In genomic region chrX:1464282-1465131, GRCh38 we compare ENCODE assay signal across 11 cellular contexts. TPM values are rescaled to one million over a fixed set of nuclear protein-coding genes. Genes with fewer than 3 reads are reported as not detected.
DNase-seq lines count a peak whose midpoint lies in the region; ATAC-seq lines count a peak whose summit lies in the region.
"Had no signal": no experiment of that assay in that cellular context is flagged by ENCODE, and none has a peak within 500 bp of the region (broad histone marks: within the 10 kb centered on the region; RNA-seq: fewer than 3 reads in every experiment).

No MANE protein-coding gene starts in this region.

- H3K27ac Mint-ChIP-seq in activated CD4-positive, alpha-beta memory T cell treated with anti-CD3 and anti-CD28 coated beads, Interleukin-2, amount 10 ng/mL, durations not matched to agents 7 days and 5 days: peak overlapping the region; percentile 92
- peak overlapping the region; percentile 96 to 99 for H3K27ac Mint-ChIP-seq in effector memory CD8-positive, alpha-beta T cell
- H3K27ac Mint-ChIP-seq in stimulated activated naive CD8-positive, alpha-beta T cell treated with anti-CD3 and anti-CD28 coated beads, Interleukin-15, amount 100 ng/mL, for 72 hours: peak overlapping the region; percentile 37 to 74
- H3K27ac Mint-ChIP-seq: mesothelial cell of epicardium had no signal

- peak; percentile 3 for ATAC-seq in effector memory CD8-positive, alpha-beta T cell (replicated peaks)
- no peak for ATAC-seq in stimulated activated naive CD8-positive, alpha-beta T cell treated with anti-CD3 and anti-CD28 coated beads, Interleukin-15, amount 100 ng/mL, for 72 hours
- ATAC-seq in HG03342 (IDR thresholded peaks at IDR 0.05; ENCODE audit: unreplicated experiment): no peak

- H3K36me3 Mint-ChIP-seq in activated CD4-positive, alpha-beta memory T cell treated with anti-CD3 and anti-CD28 coated beads, Interleukin-2, amount 10 ng/mL, durations not matched to agents 7 days and 5 days (ENCODE audit: low read depth): peaks cover 62% of the 10 kb centered on the region
- H3K36me3 Mint-ChIP-seq in effector memory CD8-positive, alpha-beta T cell (ENCODE audit: insufficient read depth): peaks cover 70% of the 10 kb centered on the region
- H3K36me3 Mint-ChIP-seq: mesothelial cell of epicardium had no signal

- DNase-seq in activated naive CD4-positive, alpha-beta T cell treated with Interleukin-2 at 50 U/mL for 16 hours: peak; percentile 35
- no peak for DNase-seq in activated naive CD4-positive, alpha-beta T cell (lab: John Stamatoyannopoulos, UW)
- peak; percentile 68 for DNase-seq in activated CD4-positive, alpha-beta memory T cell treated with anti-CD3 and anti-CD28 coated beads, Interleukin-2, amount 10 ng/mL, durations not matched to agents 7 days and 5 days
- peak; percentile 37 to 56 (median 44) for DNase-seq in effector memory CD8-positive, alpha-beta T cell
- DNase-seq in stimulated activated naive CD8-positive, alpha-beta T cell treated with anti-CD3 and anti-CD28 coated beads, Interleukin-15, amount 100 ng/mL, for 72 hours: peak in 1 of 2 donors; percentile 56
- DNase-seq in HK-2 (ENCODE audit: unreplicated experiment): no peak
- no peak for DNase-seq in NCI-H1048 (lab: John Stamatoyannopoulos, UW)
- DNase-seq: esophagus squamous epithelium, NCI-H510A treated with DMSO at 0.1 percent for 48 hours had no signal

- peak overlapping the region; percentile 85 for H3K4me3 Mint-ChIP-seq in activated CD4-positive, alpha-beta memory T cell treated with anti-CD3 and anti-CD28 coated beads, Interleukin-2, amount 10 ng/mL, durations not matched to agents 7 days and 5 days
- H3K4me3 Mint-ChIP-seq in effector memory CD8-positive, alpha-beta T cell: peak overlapping the region; percentile 91 to 95
- H3K4me3 Mint-ChIP-seq in stimulated activated naive CD8-positive, alpha-beta T cell treated with anti-CD3 and anti-CD28 coated beads, Interleukin-15, amount 100 ng/mL, for 72 hours: peak overlapping the region; percentile 67 to 78
- H3K4me3 Mint-ChIP-seq: mesothelial cell of epicardium had no signal

- CTCF ChIA-PET in activated CD4-positive, alpha-beta memory T cell treated with anti-CD3 and anti-CD28 coated beads, Interleukin-2, amount 10 ng/mL, durations not matched to agents 7 days and 5 days (lab: Charles Lee): no interaction called here

- POLR2A ChIA-PET in activated CD4-positive, alpha-beta memory T cell treated with anti-CD3 and anti-CD28 coated beads, Interleukin-2, amount 10 ng/mL, durations not matched to agents 7 days and 5 days (lab: Charles Lee): no interaction called here

- H3K4me1 Mint-ChIP-seq in activated CD4-positive, alpha-beta memory T cell treated with anti-CD3 and anti-CD28 coated beads, Interleukin-2, amount 10 ng/mL, durations not matched to agents 7 days and 5 days: peaks cover 78% of the 10 kb centered on the region
- H3K4me1 Mint-ChIP-seq in effector memory CD8-positive, alpha-beta T cell (ENCODE audit: low read depth in 2 of 2): peaks cover 56 to 73% of the 10 kb centered on the region in 2 donors
- peaks cover 73% of the 10 kb centered on the region for H3K4me1 Mint-ChIP-seq in stimulated activated naive CD8-positive, alpha-beta T cell treated with anti-CD3 and anti-CD28 coated beads, Interleukin-15, amount 100 ng/mL, for 72 hours
- H3K4me1 Mint-ChIP-seq: mesothelial cell of epicardium had no signal

- no peaks in the 10 kb centered on the region for H3K27me3 Mint-ChIP-seq in activated CD4-positive, alpha-beta memory T cell treated with anti-CD3 and anti-CD28 coated beads, Interleukin-2, amount 10 ng/mL, durations not matched to agents 7 days and 5 days
- no peaks in the 10 kb centered on the region for H3K27me3 Mint-ChIP-seq in effector memory CD8-positive, alpha-beta T cell
- no peaks in the 10 kb centered on the region for H3K27me3 Mint-ChIP-seq in stimulated activated naive CD8-positive, alpha-beta T cell treated with anti-CD3 and anti-CD28 coated beads, Interleukin-15, amount 100 ng/mL, for 72 hours

- no peaks in the 10 kb centered on the region for H3K9me3 Mint-ChIP-seq in activated CD4-positive, alpha-beta memory T cell treated with anti-CD3 and anti-CD28 coated beads, Interleukin-2, amount 10 ng/mL, durations not matched to agents 7 days and 5 days
- H3K9me3 Mint-ChIP-seq in effector memory CD8-positive, alpha-beta T cell: no peaks in the 10 kb centered on the region
- no peaks in the 10 kb centered on the region for H3K9me3 Mint-ChIP-seq in stimulated activated naive CD8-positive, alpha-beta T cell treated with anti-CD3 and anti-CD28 coated beads, Interleukin-15, amount 100 ng/mL, for 72 hours
- H3K9me3 Mint-ChIP-seq: mesothelial cell of epicardium had no signal

RNA-seq across cellular contexts. Expression of gene ASMTL, which starts 11.8 kb away (rescaled TPM):
- total RNA-seq in activated CD4-positive, alpha-beta memory T cell treated with anti-CD3 and anti-CD28 coated beads, Interleukin-2, amount 10 ng/mL, durations not matched to agents 7 days and 5 days: 10 to 100 TPM; 62.2 to 63.3 TPM

Comparison
In these comparisons a context has a peak if more than half of its experiments do, and no peak if none do; other contexts are left out.
1. DNase-seq: peak in activated naive CD4-positive, alpha-beta T cell treated with Interleukin-2 at 50 U/mL for 16 hours (single experiment), activated CD4-positive, alpha-beta memory T cell treated with anti-CD3 and anti-CD28 coated beads, Interleukin-2, amount 10 ng/mL, durations not matched to agents 7 days and 5 days (single experiment) and effector memory CD8-positive, alpha-beta T cell (3 of 3); none in activated naive CD4-positive, alpha-beta T cell (0 of 4), HK-2 (single experiment) and NCI-H1048 (single experiment).
2. Peak in every context shown above with its lines, with median percentiles within 50 percentile points of each other: H3K27ac Mint-ChIP-seq and H3K4me3 Mint-ChIP-seq.